ENCODE assay signal across 8 cellular contexts in the genomic region with DNA sequence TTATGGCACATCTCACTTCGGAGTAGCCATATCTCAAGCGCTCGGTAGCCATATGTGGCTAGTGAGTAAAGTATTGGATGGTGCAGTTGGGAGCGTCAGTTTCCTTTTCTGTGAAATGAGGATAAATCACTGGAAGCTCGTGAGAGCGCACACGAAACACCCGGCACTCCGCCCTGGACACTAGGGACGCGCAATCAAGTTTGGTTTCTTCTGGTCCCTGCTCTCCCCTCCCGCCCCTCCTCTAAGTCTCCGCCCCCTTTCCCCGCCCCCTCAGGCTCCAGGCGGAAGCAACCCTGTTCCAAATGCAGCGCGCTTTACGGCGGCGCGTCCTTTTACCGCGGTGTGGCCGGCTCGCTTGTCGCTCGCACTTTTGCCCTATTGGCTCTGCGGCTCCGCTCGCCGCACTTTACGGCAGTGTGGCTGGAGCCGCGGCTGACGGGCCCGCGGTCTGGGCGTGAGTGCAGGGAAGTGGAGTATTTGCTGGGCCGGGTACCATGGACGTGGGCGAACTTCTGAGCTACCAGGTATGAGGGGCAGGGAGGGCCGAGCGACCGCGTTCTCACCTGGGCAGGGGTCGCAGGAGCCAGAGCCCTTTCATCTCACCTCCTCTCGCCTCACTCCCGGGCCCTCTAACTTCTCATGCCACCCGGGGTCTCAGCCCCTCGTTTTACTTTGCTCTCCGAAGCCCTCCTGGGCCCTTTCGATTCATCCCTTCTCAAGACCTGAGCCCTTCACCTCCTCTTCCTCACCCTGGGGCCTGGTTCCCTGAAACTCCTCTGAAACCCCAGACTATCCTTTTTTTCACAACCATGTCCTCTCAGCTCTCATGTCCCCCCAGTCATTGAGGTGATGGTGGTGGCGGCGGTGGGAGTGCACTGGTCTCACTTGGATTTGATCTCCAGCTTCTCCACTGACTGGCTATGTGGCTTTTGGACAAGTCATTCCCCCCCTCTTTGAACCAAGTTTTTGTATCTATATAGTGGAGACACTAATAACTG. TPM values are rescaled to one million over a fixed set of nuclear protein-coding genes. Genes with fewer than 3 reads are reported as not detected.
DNase-seq lines count a peak whose midpoint lies in the region; ATAC-seq and TF ChIP-seq lines count a peak whose summit lies in the region.

A gene with protein sequence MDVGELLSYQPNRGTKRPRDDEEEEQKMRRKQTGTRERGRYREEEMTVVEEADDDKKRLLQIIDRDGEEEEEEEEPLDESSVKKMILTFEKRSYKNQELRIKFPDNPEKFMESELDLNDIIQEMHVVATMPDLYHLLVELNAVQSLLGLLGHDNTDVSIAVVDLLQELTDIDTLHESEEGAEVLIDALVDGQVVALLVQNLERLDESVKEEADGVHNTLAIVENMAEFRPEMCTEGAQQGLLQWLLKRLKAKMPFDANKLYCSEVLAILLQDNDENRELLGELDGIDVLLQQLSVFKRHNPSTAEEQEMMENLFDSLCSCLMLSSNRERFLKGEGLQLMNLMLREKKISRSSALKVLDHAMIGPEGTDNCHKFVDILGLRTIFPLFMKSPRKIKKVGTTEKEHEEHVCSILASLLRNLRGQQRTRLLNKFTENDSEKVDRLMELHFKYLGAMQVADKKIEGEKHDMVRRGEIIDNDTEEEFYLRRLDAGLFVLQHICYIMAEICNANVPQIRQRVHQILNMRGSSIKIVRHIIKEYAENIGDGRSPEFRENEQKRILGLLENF (plus strand): TSS at position 402 of the 998 bp plus-strand sequence. CDS start 93 bp downstream, at position 495.

- TF ChIP-seq CTCF in AG09319 (IDR thresholded peaks at IDR 0.05; ENCODE audit: low read depth, low read length) (no peak), activated B cell treated with CpG ODN at 0.5 μM for 24 hours (IDR thresholded peaks at IDR 0.05) (no peak)

- DNase-seq in AG09319 (ENCODE audit: extremely low read depth, low read depth) (peak; percentile 93), NCI-H345 treated with DMSO at 0.1 percent for 48 hours (lab: John Stamatoyannopoulos, UW; ENCODE audit: unreplicated experiment) (peak; percentile 94), activated B cell treated with CpG ODN at 0.5 μM for 24 hours (peak; percentile 90), caudate nucleus (lab: John Stamatoyannopoulos, UW) (peak; percentile 48 to 98 (median 92)), inferior parietal cortex (ENCODE audit: extremely low spot score) (peak; percentile 96)
- peak; percentile 91 to 97 for DNase-seq in stimulated activated CD4-positive, alpha-beta T cell treated with anti-CD3 and anti-CD28 coated beads, Interleukin-12 subunit alpha, Interleukin-12 subunit beta, amount 100 ng/mL, for 24 hours (ENCODE audit: low read depth in 2 of 2)

- H3K27me3 Mint-ChIP-seq in activated B cell treated with CpG ODN at 0.5 μM for 24 hours, result peaks cover 15% of the 10 kb centered on the region

- H3K4me3 Mint-ChIP-seq in activated B cell treated with CpG ODN at 0.5 μM for 24 hours, result peak within 1 kb of the TSS; percentile 99

- peak within 1 kb of the TSS; percentile 95 for H3K27ac Mint-ChIP-seq in activated B cell treated with CpG ODN at 0.5 μM for 24 hours

- ATAC-seq in GM19025 (IDR thresholded peaks at IDR 0.05; ENCODE audit: low read depth, unreplicated experiment) (peak; percentile 73), HG03280 (IDR thresholded peaks at IDR 0.05; ENCODE audit: unreplicated experiment) (peak; percentile 91), activated B cell treated with CpG ODN at 0.5 μM for 24 hours (ENCODE audit: low read depth) (peak; percentile 92)

- H3K36me3 Mint-ChIP-seq in activated B cell treated with CpG ODN at 0.5 μM for 24 hours (ENCODE audit: low read depth), result peaks cover 10% of the 10 kb centered on the region

- H3K4me1 Mint-ChIP-seq in activated B cell treated with CpG ODN at 0.5 μM for 24 hours, result peaks cover 43% of the 10 kb centered on the region

- CTCF ChIA-PET in activated B cell treated with CpG ODN at 0.5 μM for 24 hours (lab: Charles Lee), result no interaction called here

- intact Hi-C loops in activated B cell treated with CpG ODN at 0.5 μM for 24 hours (cut with micrococcal nuclease), result loop anchor here (1.0 kb wide), 4 partner anchors 97 to 339 kb away; a partner anchor contains a TSS

- H3K27ac ChIP-seq in caudate nucleus (ENCODE audit: low read depth, low read length), result no peak within 1 kb of the TSS

- no peaks in the 10 kb centered on the region for H3K9me3 Mint-ChIP-seq in activated B cell treated with CpG ODN at 0.5 μM for 24 hours

- POLR2A ChIA-PET in activated B cell treated with CpG ODN at 0.5 μM for 24 hours (lab: Charles Lee), result interaction anchor here (0.7 to 2.6 kb wide), 3 partner anchors 56 to 522 kb away, joined by 3 to 12 read pairs (median 4); no protein-coding TSS in a partner anchor

RNA-seq across cellular contexts. Expression of the gene that starts here (rescaled TPM):
- total RNA-seq in activated B cell treated with CpG ODN at 0.5 μM for 24 hours, result 102 and 110 TPM in 2 replicates
